ENCODE assay signal across 8 cellular contexts in genomic region chr20:45813006-45813340, GRCh38. TPM values are rescaled to one million over a fixed set of nuclear protein-coding genes. Genes with fewer than 3 reads are reported as not detected.
DNase-seq lines count a peak whose midpoint lies in the region; ATAC-seq and TF ChIP-seq lines count a peak whose summit lies in the region.

No MANE protein-coding gene starts in this region.

- no peak for TF ChIP-seq POLR2A in esophagus squamous epithelium (IDR thresholded peaks at IDR 0.05)

- DNase-seq in GM12865 (ENCODE audit: low read depth) (no peak), RWPE1 (ENCODE audit: low spot score) (no peak), esophagus squamous epithelium (lab: John Stamatoyannopoulos, UW) (no peak), psoas muscle (no peak), A172 (ENCODE audit: low spot score) (no peak), putamen (ENCODE audit: low spot score) (no peak), amniotic stem cell (lab: John Stamatoyannopoulos, UW) (no peak), NCI-H524 treated with DMSO at 0.1 percent for 48 hours (lab: John Stamatoyannopoulos, UW) (no peak)

- peak in 1 of 4 donors; percentile 0 for ATAC-seq in psoas muscle

- 0 to 6% methylated on average over 2 to 10 of the region's 11 CpGs for WGBS in esophagus squamous epithelium, 2 donors
- WGBS in psoas muscle, 3 donors = 5 to 9% (median 8%) methylated on average over 11 of the region's 11 CpGs

- no peaks in the 10 kb centered on the region for H3K9me3 ChIP-seq in esophagus squamous epithelium
- no peaks in the 10 kb centered on the region for H3K9me3 ChIP-seq in psoas muscle

- POLR2A ChIA-PET in RWPE1 (lab: Yijun Ruan, JAX; ENCODE audit: low non-redundant PET) = no interaction called here

- TF ChIP-seq CTCF in GM12865 (IDR thresholded peaks at IDR 0.05; ENCODE audit: insufficient read depth, low read depth, low read length, missing control alignments) = no peak
- no peak for TF ChIP-seq CTCF in RWPE1 (conservative IDR thresholded peaks at IDR 0.05; ENCODE audit: low read depth)
- no peak for TF ChIP-seq CTCF in esophagus squamous epithelium (IDR thresholded peaks at IDR 0.05)
- no peak for TF ChIP-seq CTCF in psoas muscle (IDR thresholded peaks at IDR 0.05)

- H3K27ac ChIP-seq in RWPE1 (peak overlapping the region; percentile 86), esophagus squamous epithelium (peak overlapping the region in 3 of 4 donors; percentile 56 to 76 (median 68)), psoas muscle (peak overlapping the region; percentile 9)

- CTCF ChIA-PET in RWPE1 (lab: Yijun Ruan, JAX) = interaction anchor here (1.0 to 1.4 kb wide), 4 partner anchors 10 to 376 kb away, joined by 3 to 9 read pairs (median 4); no protein-coding TSS in a partner anchor

- H3K4me1 ChIP-seq in esophagus squamous epithelium = peaks cover 8 to 38% (median 12%) of the 10 kb centered on the region in 3 donors
- H3K4me1 ChIP-seq in psoas muscle = peaks cover 14% of the 10 kb centered on the region

- H3K4me3 ChIP-seq in GM12865 (ENCODE audit: low read depth, low read length) (peak overlapping the region; percentile 92), esophagus squamous epithelium (peak overlapping the region; percentile 60 to 79 (median 65)), psoas muscle (peak overlapping the region; percentile 61)

- intact Hi-C loops in esophagus squamous epithelium (cut with DNase I) (loop anchor here (10.0 kb wide), 1 partner anchor 152 kb away; no protein-coding TSS in a partner anchor), psoas muscle (cut with DNase I) (no loop called here)

- H3K36me3 ChIP-seq in esophagus squamous epithelium = peaks cover 7 to 37% (median 26%) of the 10 kb centered on the region in 3 donors
- H3K36me3 ChIP-seq in psoas muscle (ENCODE audit: insufficient read depth in 1 of 2, low read depth in 1 of 2) = peaks cover 10 to 39% of the 10 kb centered on the region in 2 donors

- H3K27me3 ChIP-seq in esophagus squamous epithelium (no peaks in the 10 kb centered on the region), psoas muscle (ENCODE audit: insufficient read depth in 3 of 3, low read length in 2 of 3) (no peaks in the 10 kb centered on the region)

RNA-seq across cellular contexts. Expression of gene UBE2C, which starts 0.5 kb away (rescaled TPM):
- total RNA-seq in esophagus squamous epithelium = 10 to 100 TPM; 17.4 to 54.4 (median 31.2) TPM
- under 1 TPM; 0.32 to 0.42 (median 0.38) TPM for total RNA-seq in psoas muscle
- under 1 TPM in 2 of 3 donors, not detected in 1; 0.35 to 0.40 TPM for polyA plus RNA-seq in psoas muscle
- total RNA-seq in A172 (2014; rRNA removed; shearing (Covaris generic)) = 206 and 210 TPM in 2 replicates

RNA-seq across cellular contexts. Expression of gene TNNC2, which starts 14.1 kb away (rescaled TPM):
- total RNA-seq in esophagus squamous epithelium (1 to 10 TPM in 1 of 4 donors, not detected in 3; 1.1 TPM), psoas muscle (1,000 to 10,000 TPM; 1,390 to 3,666 (median 2,654) TPM)
- polyA plus RNA-seq in psoas muscle = over 10,000 TPM in 1 of 3 donors, 1,000 to 10,000 TPM in 2; 2,508 to 10,677 (median 9,192) TPM
- not detected in 2 replicates for total RNA-seq in A172 (2014; rRNA removed; shearing (Covaris generic))

RNA-seq across cellular contexts. Expression of gene SNX21, which starts 20.6 kb away (rescaled TPM):
- total RNA-seq in esophagus squamous epithelium = 10 to 100 TPM; 21.2 to 43.2 (median 37.4) TPM
- total RNA-seq in psoas muscle = 10 to 100 TPM; 22.3 to 44.9 (median 31.6) TPM
- polyA plus RNA-seq in psoas muscle = 10 to 100 TPM in 2 of 3 donors, 1 to 10 TPM in 1; 8.7 to 63.9 (median 21.2) TPM
- 50.0 and 59.2 TPM in 2 replicates for total RNA-seq in A172 (2014; rRNA removed; shearing (Covaris generic))

RNA-seq across cellular contexts. Expression of gene DNTTIP1, which starts 21.2 kb away (rescaled TPM):
- 10 to 100 TPM; 13.9 to 23.1 (median 20.3) TPM for total RNA-seq in esophagus squamous epithelium
- 10 to 100 TPM; 40.6 to 56.7 (median 44.9) TPM for total RNA-seq in psoas muscle
- 10 to 100 TPM; 28.3 to 56.8 (median 53.9) TPM for polyA plus RNA-seq in psoas muscle
- total RNA-seq in A172 (2014; rRNA removed; shearing (Covaris generic)) = 43.9 and 59.9 TPM in 2 replicates

RNA-seq across cellular contexts. Expression of gene WFDC3, which starts 21.3 kb away (rescaled TPM):
- total RNA-seq in esophagus squamous epithelium (1 to 10 TPM in 1 of 4 donors, not detected in 3; 1.3 TPM), psoas muscle (1 to 10 TPM in 1 of 4 donors, under 1 TPM in 2, not detected in 1; 0.64 to 1.2 (median 0.73) TPM)
- polyA plus RNA-seq in psoas muscle = under 1 TPM; 0.51 to 0.79 (median 0.61) TPM
- total RNA-seq in A172 (2014; rRNA removed; shearing (Covaris generic)) = 3.0 TPM in 1 of 2 replicates, not detected in the other

Comparison
In these comparisons a context has a peak if more than half of its experiments do, and no peak if none do; other contexts are left out.
1. H3K27ac ChIP-seq: peak in every context shown above with its lines; median percentile 86 in RWPE1; 68 in esophagus squamous epithelium; 9 in psoas muscle.
2. RNA of gene UBE2C, which starts 0.5 kb away (total RNA-seq): 206 to 210 TPM in A172 and 17.4 to 54.4 TPM in esophagus squamous epithelium; 0.32 to 0.42 TPM in psoas muscle; every median in the first group is over 10 times any median in the second.
3. RNA of gene TNNC2, which starts 14.1 kb away (total RNA-seq): 1,390 to 3,666 TPM in psoas muscle; not detected in A172 and 1.1 TPM in esophagus squamous epithelium; every median in the first group is over 100 times any median in the second.
4. Peak in every context shown above with its lines, with median percentiles within 50 percentile points of each other: H3K4me3 ChIP-seq.